ENCODE assay signal across 8 cellular contexts in the genomic region with DNA sequence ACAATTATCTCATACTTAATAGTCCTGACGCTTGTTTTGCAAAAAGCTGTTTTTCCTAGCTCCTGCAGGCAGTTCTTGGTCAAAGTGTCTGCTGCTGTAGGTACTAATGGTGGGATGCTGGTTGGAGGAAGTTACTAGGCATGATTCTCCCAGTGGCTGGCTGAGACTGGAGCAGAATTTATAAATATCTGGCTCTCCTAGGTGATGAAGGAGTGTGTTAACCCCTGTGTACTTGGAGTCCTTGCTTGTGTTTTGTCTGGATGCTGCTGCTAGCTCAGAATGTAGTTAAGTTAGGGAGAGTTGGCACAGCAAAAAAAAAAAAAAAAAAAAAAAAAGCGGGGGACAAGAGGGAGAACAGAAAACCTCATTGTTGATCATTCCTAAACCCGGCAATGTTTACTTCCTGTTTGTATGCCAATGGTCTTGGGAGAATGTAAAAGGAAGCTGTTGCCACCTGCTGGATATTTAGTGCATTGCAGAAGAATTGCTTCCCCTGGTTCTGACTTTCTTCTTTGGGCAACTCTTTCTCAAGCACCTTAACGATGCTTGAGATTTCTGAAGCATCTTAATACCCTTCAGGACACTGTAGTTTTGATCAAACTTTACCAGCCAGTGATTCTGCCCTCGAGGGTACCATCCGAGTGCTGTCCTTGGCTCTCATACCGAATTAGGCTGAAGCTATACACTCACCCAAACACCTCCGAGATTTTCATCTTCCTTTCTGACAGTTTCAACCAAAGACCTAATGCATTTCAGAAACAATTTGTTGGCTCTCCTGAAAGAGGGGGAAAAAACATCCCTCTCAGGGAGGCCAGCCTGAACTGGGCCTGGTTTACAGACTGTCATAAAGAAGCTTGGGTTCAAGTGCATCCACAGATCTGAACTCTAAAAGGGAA.
A peak's percentile ranks its signal among the peaks of the same experiment; 100 is the strongest.
DNase-seq lines count a peak whose midpoint lies in the region; ATAC-seq, FAIRE-seq and TF ChIP-seq lines count a peak whose summit lies in the region.

No MANE protein-coding gene starts in this region.

- peak; percentile 82 for DNase-seq in COLO829 (ENCODE audit: low spot score)
- peak; percentile 23 to 36 for DNase-seq in NCI-H1930 (lab: John Stamatoyannopoulos, UW)
- peak; percentile 72 for DNase-seq in epithelial cell of esophagus (ENCODE audit: low read depth)
- DNase-seq in midbrain (lab: John Stamatoyannopoulos, UW) = peak; percentile 84
- DNase-seq in upper lobe of left lung = peak in 1 of 2 donors; percentile 29

- no peaks in the 10 kb centered on the region for H3K9me3 ChIP-seq in upper lobe of left lung

- TF ChIP-seq EP300 in upper lobe of left lung (IDR thresholded peaks at IDR 0.05) = no peak

- no peak for TF ChIP-seq POLR2A in upper lobe of left lung (IDR thresholded peaks at IDR 0.05)

- H3K4me3 ChIP-seq in epithelial cell of esophagus (ENCODE audit: low read length) (no peak overlapping the region), upper lobe of left lung (peak overlapping the region in 1 of 4 donors; percentile 18)

- FAIRE-seq in TTC549 (lab: Jason Lieb, UNC) = peak; percentile 34

- ATAC-seq in GM18868 (IDR thresholded peaks at IDR 0.05; ENCODE audit: unreplicated experiment) = peak; percentile 89
- peak; percentile 82 for ATAC-seq in HG03025 (IDR thresholded peaks at IDR 0.05; ENCODE audit: low FRiP score, unreplicated experiment)
- ATAC-seq in upper lobe of left lung (ENCODE audit: low FRiP score in 2 of 2) = peak; percentile 74 to 85

- WGBS in upper lobe of left lung, 2 donors = 26 to 30% methylated on average over 8 of the region's 8 CpGs

- TF ChIP-seq CTCF in epithelial cell of esophagus (IDR thresholded peaks at IDR 0.05; ENCODE audit: insufficient read depth, low read depth, low read length, missing control alignments) (peak; percentile 89), upper lobe of left lung (IDR thresholded peaks at IDR 0.05) (peak; percentile 75 to 93 (median 89))

- peaks cover 0 to 8% (median 5%) of the 10 kb centered on the region in 4 donors for H3K4me1 ChIP-seq in upper lobe of left lung

- no peak overlapping the region for H3K27ac ChIP-seq in upper lobe of left lung

- H3K27me3 ChIP-seq in upper lobe of left lung = no peaks in the 10 kb centered on the region

- H3K36me3 ChIP-seq in upper lobe of left lung = no peaks in the 10 kb centered on the region
